7 cellular contexts compared by ENCODE assay signal in genomic region chr15:75904241-75904631, GRCh38. TPM values are rescaled to one million over a fixed set of nuclear protein-coding genes. Genes with fewer than 3 reads are reported as not detected.
DNase-seq lines count a peak whose midpoint lies in the region; TF ChIP-seq lines count a peak whose summit lies in the region.

No MANE protein-coding gene starts in this region.

- peaks cover 46% of the 10 kb centered on the region for H3K4me1 Mint-ChIP-seq in activated CD4-positive, alpha-beta memory T cell treated with anti-CD3 and anti-CD28 coated beads, Interleukin-2, amount 10 ng/mL, durations not matched to agents 7 days and 5 days
- peaks cover 36% of the 10 kb centered on the region for H3K4me1 Mint-ChIP-seq in nephron progenitor cell

- H3K4me3 ChIP-seq in GM12875 (ENCODE audit: low read depth, low read length) (peak overlapping the region; percentile 81), HFF-Myc (replicated peaks; ENCODE audit: low read depth, low read length) (peak overlapping the region; percentile 96), fibroblast of the aortic adventitia (ENCODE audit: low read depth, low read length) (peak overlapping the region; percentile 89)

- TF ChIP-seq CTCF in GM12875 (IDR thresholded peaks at IDR 0.05; ENCODE audit: borderline replicate concordance, insufficient read depth, low read depth, low read length) (no peak), HFF-Myc (IDR thresholded peaks at IDR 0.05; ENCODE audit: low read depth, low read length, missing control alignments) (no peak), fibroblast of the aortic adventitia (IDR thresholded peaks at IDR 0.05; ENCODE audit: insufficient read depth, low read length) (peak; percentile 7), nephron progenitor cell (IDR thresholded peaks at IDR 0.05) (no peak), GM10248 (IDR thresholded peaks at IDR 0.05; ENCODE audit: control extremely low read depth, extremely low read depth, low read depth, missing control alignments) (no peak)

- peak overlapping the region; percentile 97 for H3K4me3 Mint-ChIP-seq in activated CD4-positive, alpha-beta memory T cell treated with anti-CD3 and anti-CD28 coated beads, Interleukin-2, amount 10 ng/mL, durations not matched to agents 7 days and 5 days
- H3K4me3 Mint-ChIP-seq in nephron progenitor cell: peak overlapping the region; percentile 99

- peaks cover 28% of the 10 kb centered on the region for H3K36me3 Mint-ChIP-seq in activated CD4-positive, alpha-beta memory T cell treated with anti-CD3 and anti-CD28 coated beads, Interleukin-2, amount 10 ng/mL, durations not matched to agents 7 days and 5 days (ENCODE audit: low read depth)
- peaks cover 24% of the 10 kb centered on the region for H3K36me3 Mint-ChIP-seq in nephron progenitor cell (ENCODE audit: low read depth)

- H3K27me3 Mint-ChIP-seq in activated CD4-positive, alpha-beta memory T cell treated with anti-CD3 and anti-CD28 coated beads, Interleukin-2, amount 10 ng/mL, durations not matched to agents 7 days and 5 days: no peaks in the 10 kb centered on the region
- peaks cover 5% of the 10 kb centered on the region for H3K27me3 Mint-ChIP-seq in nephron progenitor cell (ENCODE audit: low read depth, poor library complexity)

- CTCF ChIA-PET in activated CD4-positive, alpha-beta memory T cell treated with anti-CD3 and anti-CD28 coated beads, Interleukin-2, amount 10 ng/mL, durations not matched to agents 7 days and 5 days (lab: Charles Lee): interaction anchor here (1.3 to 1.9 kb wide), 3 partner anchors 15 to 95 kb away, joined by 3 to 6 read pairs (median 5); no protein-coding TSS in a partner anchor
- CTCF ChIA-PET in GM10248 (lab: Yijun Ruan, JAX): interaction anchor here (1.4 kb wide), 1 partner anchor 26 kb away, joined by 3 read pairs; no protein-coding TSS in a partner anchor

- H3K9me3 Mint-ChIP-seq in activated CD4-positive, alpha-beta memory T cell treated with anti-CD3 and anti-CD28 coated beads, Interleukin-2, amount 10 ng/mL, durations not matched to agents 7 days and 5 days: no peaks in the 10 kb centered on the region
- H3K9me3 Mint-ChIP-seq in nephron progenitor cell: peaks cover 4% of the 10 kb centered on the region

- DNase-seq in HFF-Myc (ENCODE audit: extremely low read depth, low read depth) (no peak), NAMALWA (ENCODE audit: low spot score) (peak; percentile 64), fibroblast of the aortic adventitia (ENCODE audit: low read depth) (peak; percentile 43), nephron progenitor cell (peak; percentile 57), GM10248 (ENCODE audit: extremely low spot score) (no peak)
- DNase-seq in activated CD4-positive, alpha-beta memory T cell treated with anti-CD3 and anti-CD28 coated beads, Interleukin-2, amount 10 ng/mL, durations not matched to agents 7 days and 5 days: peak; percentile 37

- H3K27ac Mint-ChIP-seq in activated CD4-positive, alpha-beta memory T cell treated with anti-CD3 and anti-CD28 coated beads, Interleukin-2, amount 10 ng/mL, durations not matched to agents 7 days and 5 days: peak overlapping the region; percentile 83
- peak overlapping the region; percentile 96 for H3K27ac Mint-ChIP-seq in nephron progenitor cell

- POLR2A ChIA-PET in activated CD4-positive, alpha-beta memory T cell treated with anti-CD3 and anti-CD28 coated beads, Interleukin-2, amount 10 ng/mL, durations not matched to agents 7 days and 5 days (lab: Charles Lee): interaction anchor here (1.0 to 2.3 kb wide), 10 partner anchors 9 to 264 kb away, joined by 3 to 21 read pairs (median 4); partner anchors contain the start of genes IMP3 and UBE2Q2
- POLR2A ChIA-PET in GM10248 (lab: Yijun Ruan, JAX): no interaction called here

RNA-seq across cellular contexts. Expression of gene FBXO22, which starts 0.6 kb away (rescaled TPM):
- total RNA-seq in activated CD4-positive, alpha-beta memory T cell treated with anti-CD3 and anti-CD28 coated beads, Interleukin-2, amount 10 ng/mL, durations not matched to agents 7 days and 5 days: 10 to 100 TPM; 32.5 to 33.1 TPM
- 23.8 and 32.7 TPM in 2 replicates for total RNA-seq in fibroblast of the aortic adventitia (ENCODE audit: low replicate concordance)

Comparison
In these comparisons a context has a peak if more than half of its experiments do, and no peak if none do; other contexts are left out.
1. DNase-seq: peak in NAMALWA (single experiment), activated CD4-positive, alpha-beta memory T cell treated with anti-CD3 and anti-CD28 coated beads, Interleukin-2, amount 10 ng/mL, durations not matched to agents 7 days and 5 days (single experiment), fibroblast of the aortic adventitia (single experiment) and nephron progenitor cell (single experiment); none in HFF-Myc (single experiment) and GM10248 (single experiment).
2. Peak in every context shown above with its lines, with median percentiles within 50 percentile points of each other: H3K4me3 ChIP-seq.